Comparison of ENCODE assay signal across 11 cellular contexts in the genomic region with DNA sequence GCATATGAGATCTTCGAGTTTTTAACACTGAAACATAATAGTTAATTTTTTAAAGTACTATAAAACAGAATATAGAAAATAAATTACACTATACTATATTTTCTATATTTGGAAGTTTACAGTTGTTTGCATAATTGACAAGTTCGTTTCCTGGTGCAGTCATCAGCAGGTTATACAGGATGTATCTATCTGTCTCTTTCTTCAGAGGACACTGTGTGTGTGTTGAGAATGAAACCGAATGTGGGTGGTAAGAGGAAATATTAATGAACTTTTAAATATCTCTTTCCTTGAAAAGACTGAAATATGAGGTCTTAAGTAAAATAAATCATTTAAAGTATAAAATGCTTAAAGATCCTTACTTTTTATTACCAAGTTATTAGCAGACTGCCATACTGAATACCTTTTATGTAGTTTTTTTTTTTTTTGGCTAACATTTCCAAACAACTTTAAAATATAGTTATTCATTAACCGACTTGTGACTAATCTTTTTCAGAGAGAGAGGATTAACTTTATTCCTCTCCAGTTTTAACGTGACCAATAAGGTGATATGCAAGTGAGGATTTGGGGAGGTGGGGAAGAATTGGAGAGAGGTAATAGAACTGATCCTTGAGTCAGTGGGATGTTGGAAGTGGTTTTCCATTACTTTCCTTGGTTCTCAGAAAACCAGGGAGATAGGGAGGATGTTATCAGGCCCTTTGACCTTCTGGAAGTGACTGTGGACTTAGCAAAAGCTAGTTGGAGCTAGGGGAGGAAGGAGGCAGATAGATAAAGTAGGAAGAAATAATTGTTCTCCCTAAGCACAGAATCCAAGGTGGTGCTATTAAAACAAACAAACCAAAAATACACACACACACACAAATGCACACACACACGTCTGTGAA.
DNase-seq lines count a peak whose midpoint lies in the region; ATAC-seq, FAIRE-seq and TF ChIP-seq lines count a peak whose summit lies in the region.
"Had no signal": no experiment of that assay in that cellular context is flagged by ENCODE, and none has a peak within 500 bp of the region (broad histone marks: within the 10 kb centered on the region; RNA-seq: fewer than 3 reads in every experiment).

No MANE protein-coding gene starts in this region.

- peak; percentile 88 for ATAC-seq in GM19025 (IDR thresholded peaks at IDR 0.05; ENCODE audit: low read depth, unreplicated experiment)
- ATAC-seq in HG02763 (IDR thresholded peaks at IDR 0.05; ENCODE audit: unreplicated experiment): peak; percentile 93
- ATAC-seq in activated CD4-positive, CD25-positive, alpha-beta regulatory T cell treated with anti-CD3 and anti-CD28 coated beads, Interleukin-2, amount 50 U/mL, for 24 hours: no peak

- FAIRE-seq in D721Med (lab: Jason Lieb, UNC): no peak

- H3K4me1 Mint-ChIP-seq in nephron progenitor cell: peaks cover 15% of the 10 kb centered on the region

- peak overlapping the region; percentile 70 for H3K27ac Mint-ChIP-seq in nephron progenitor cell
- H3K27ac Mint-ChIP-seq: T-helper 1 cell treated with Interleukin-12 subunit alpha and Interleukin-12 subunit beta and Interleukin-4 antibody, amounts not matched to agents 30 μg/mL and 1 μg/mL, for 36 hours had no signal

- TF ChIP-seq CTCF in nephron progenitor cell (IDR thresholded peaks at IDR 0.05) (no peak), D721Med (IDR thresholded peaks at IDR 0.05; ENCODE audit: insufficient read depth, missing control alignments) (no peak)

- no peak overlapping the region for H3K4me3 Mint-ChIP-seq in nephron progenitor cell
- H3K4me3 Mint-ChIP-seq: T-helper 1 cell treated with Interleukin-12 subunit alpha and Interleukin-12 subunit beta and Interleukin-4 antibody, amounts not matched to agents 30 μg/mL and 1 μg/mL, for 36 hours had no signal

- peak; percentile 31 for DNase-seq in HuH-7 (ENCODE audit: low spot score)
- DNase-seq in nephron progenitor cell: no peak
- DNase-seq in D721Med (ENCODE audit: insufficient read length, low spot score): no peak
- no peak for DNase-seq in inferior parietal cortex (ENCODE audit: extremely low spot score)
- DNase-seq in NCI-H2196 (lab: John Stamatoyannopoulos, UW; ENCODE audit: unreplicated experiment): no peak
- DNase-seq: activated T-cell treated with anti-CD3 and anti-CD28 coated beads, Interleukin-2, amount 50 U/mL, for 1 hour; DND-41 had no signal

- H3K36me3 Mint-ChIP-seq in nephron progenitor cell (ENCODE audit: low read depth): no peaks in the 10 kb centered on the region

- H3K9me3 Mint-ChIP-seq in nephron progenitor cell: no peaks in the 10 kb centered on the region

- H3K27me3 Mint-ChIP-seq in nephron progenitor cell (ENCODE audit: low read depth, poor library complexity): no peaks in the 10 kb centered on the region

Comparison
In these comparisons a context has a peak if more than half of its experiments do, and no peak if none do; other contexts are left out.
1. ATAC-seq: peak in GM19025 (single experiment) and HG02763 (single experiment); none in activated CD4-positive, CD25-positive, alpha-beta regulatory T cell treated with anti-CD3 and anti-CD28 coated beads, Interleukin-2, amount 50 U/mL, for 24 hours (0 of 2).